Comparison of ENCODE assay signal across 14 cellular contexts in the genomic region with DNA sequence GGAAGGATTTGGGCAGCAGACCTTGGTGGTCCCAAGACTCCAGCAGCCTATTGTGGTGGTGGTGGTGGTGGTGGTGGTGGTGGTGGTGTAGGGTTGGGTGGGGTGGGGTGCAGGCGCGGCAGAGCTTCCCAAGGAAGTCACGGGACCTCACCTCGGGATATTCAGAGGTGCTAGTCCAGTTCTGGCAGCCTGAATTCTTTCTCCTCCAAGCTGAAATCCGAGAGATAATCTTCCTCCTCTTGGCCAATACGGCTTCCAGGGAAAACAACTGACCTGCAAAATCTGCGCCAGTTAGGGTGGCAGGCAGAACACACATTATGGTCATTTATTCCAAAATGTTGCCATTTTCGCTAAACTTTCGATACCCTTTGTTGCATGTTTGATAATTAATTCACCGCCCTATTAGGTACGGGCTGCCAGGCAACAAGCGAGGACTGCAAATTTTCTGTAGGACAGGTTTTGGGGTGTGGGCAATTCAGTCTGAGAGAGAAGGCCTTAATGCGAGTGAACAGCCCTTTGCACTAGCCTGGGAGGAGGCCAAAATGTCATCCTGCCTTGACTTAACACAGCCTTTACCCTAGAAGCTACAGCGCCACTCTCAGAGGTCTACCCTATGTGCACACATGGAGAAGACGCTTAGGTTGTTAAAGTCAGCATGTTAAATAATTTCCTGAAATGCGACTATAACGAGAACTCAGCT. TPM values are rescaled to one million over a fixed set of nuclear protein-coding genes. Genes with fewer than 3 reads are reported as not detected.
"Had no signal": no experiment of that assay in that cellular context is flagged by ENCODE, and none has a peak within 500 bp of the region (broad histone marks: within the 10 kb centered on the region; RNA-seq: fewer than 3 reads in every experiment).

No MANE protein-coding gene starts in this region.

- DNase-seq: activated CD4-positive, alpha-beta T cell treated with anti-CD3 and anti-CD28 coated beads for 4 hours; activated CD8-positive, alpha-beta memory T cell treated with anti-CD3 and anti-CD28 coated beads, Interleukin-2, amount 50 U/mL, for 48 hours; activated CD8-positive, alpha-beta T cell treated with anti-CD3 and anti-CD28 coated beads for 36 hours; activated naive CD4-positive, alpha-beta T cell treated with anti-CD3 and anti-CD28 coated beads for 36 hours; small intestine; T-helper 9 cell had no signal

- H3K9me3 ChIP-seq: heart left ventricle, transverse colon had no signal

- H3K9me3 Mint-ChIP-seq: activated CD8-positive, alpha-beta T cell treated with anti-CD3 and anti-CD28 coated beads for 36 hours; activated naive CD4-positive, alpha-beta T cell treated with anti-CD3 and anti-CD28 coated beads for 36 hours; activated T-helper 1 cell treated with anti-CD3 and anti-CD28 coated beads, Interleukin-12 subunit alpha, Interleukin-12 subunit beta, Interleukin-2, Interleukin-4 antibody, amounts not matched to agents 30 ng/mL and 10 ng/mL and 1 ng/mL, durations not matched to agents 14 hours and 24 hours and 36 hours; brain; stimulated activated effector memory CD8-positive, alpha-beta T cell treated with anti-CD3 and anti-CD28 coated beads, Interleukin-12 subunit alpha, Interleukin-12 subunit beta, amount 100 ng/mL, for 72 hours had no signal

- H3K36me3 Mint-ChIP-seq: brain; stimulated activated effector memory CD8-positive, alpha-beta T cell treated with anti-CD3 and anti-CD28 coated beads, Interleukin-12 subunit alpha, Interleukin-12 subunit beta, amount 100 ng/mL, for 72 hours had no signal

- H3K36me3 ChIP-seq: heart left ventricle, transverse colon had no signal

- H3K27ac Mint-ChIP-seq: activated CD8-positive, alpha-beta T cell treated with anti-CD3 and anti-CD28 coated beads for 36 hours; activated naive CD4-positive, alpha-beta T cell treated with anti-CD3 and anti-CD28 coated beads for 36 hours; activated T-helper 1 cell treated with anti-CD3 and anti-CD28 coated beads, Interleukin-12 subunit alpha, Interleukin-12 subunit beta, Interleukin-2, Interleukin-4 antibody, amounts not matched to agents 30 ng/mL and 10 ng/mL and 1 ng/mL, durations not matched to agents 14 hours and 24 hours and 36 hours; stimulated activated effector memory CD8-positive, alpha-beta T cell treated with anti-CD3 and anti-CD28 coated beads, Interleukin-12 subunit alpha, Interleukin-12 subunit beta, amount 100 ng/mL, for 72 hours had no signal

- H3K4me3 Mint-ChIP-seq: activated CD8-positive, alpha-beta T cell treated with anti-CD3 and anti-CD28 coated beads for 36 hours; activated naive CD4-positive, alpha-beta T cell treated with anti-CD3 and anti-CD28 coated beads for 36 hours; activated T-helper 1 cell treated with anti-CD3 and anti-CD28 coated beads, Interleukin-12 subunit alpha, Interleukin-12 subunit beta, Interleukin-2, Interleukin-4 antibody, amounts not matched to agents 30 ng/mL and 10 ng/mL and 1 ng/mL, durations not matched to agents 14 hours and 24 hours and 36 hours; stimulated activated effector memory CD8-positive, alpha-beta T cell treated with anti-CD3 and anti-CD28 coated beads, Interleukin-12 subunit alpha, Interleukin-12 subunit beta, amount 100 ng/mL, for 72 hours had no signal

- H3K4me1 Mint-ChIP-seq: brain; stimulated activated effector memory CD8-positive, alpha-beta T cell treated with anti-CD3 and anti-CD28 coated beads, Interleukin-12 subunit alpha, Interleukin-12 subunit beta, amount 100 ng/mL, for 72 hours had no signal

- H3K27ac ChIP-seq: foreskin keratinocyte, heart left ventricle, transverse colon, VCaP had no signal

RNA-seq across cellular contexts. Expression of gene ZBTB8B, which starts 37.5 kb away (rescaled TPM):
- total RNA-seq: activated CD8-positive, alpha-beta T cell treated with anti-CD3 and anti-CD28 coated beads for 36 hours; activated naive CD4-positive, alpha-beta T cell treated with anti-CD3 and anti-CD28 coated beads for 36 hours; activated T-helper 1 cell treated with anti-CD3 and anti-CD28 coated beads, Interleukin-12 subunit alpha, Interleukin-12 subunit beta, Interleukin-2, Interleukin-4 antibody, amounts not matched to agents 30 ng/mL and 10 ng/mL and 1 ng/mL, durations not matched to agents 14 hours and 24 hours and 36 hours; mesenteric fat pad had no signal
- polyA plus RNA-seq: foreskin keratinocyte had no signal
